In genomic region chr3:177061382-177061781, GRCh38 we compare ENCODE assay signal across 21 cellular contexts.
"Had no signal": no experiment of that assay in that cellular context is flagged by ENCODE, and none has a peak within 500 bp of the region (broad histone marks: within the 10 kb centered on the region; RNA-seq: fewer than 3 reads in every experiment).

No MANE protein-coding gene starts in this region.

- ATAC-seq: activated T-helper 17 cell treated with anti-CD3 and anti-CD28 coated beads, Interleukin-2, amount 50 U/mL, for 72 hours; effector memory CD8-positive, alpha-beta T cell; left colon; mucosa of descending colon; naive thymus-derived CD4-positive, alpha-beta T cell had no signal

- H3K27ac ChIP-seq: ascending aorta, breast epithelium, epithelial cell of prostate, skin epidermis, suprapubic skin had no signal

- H3K9me3 ChIP-seq: ascending aorta, breast epithelium, mucosa of descending colon, suprapubic skin had no signal

- H3K36me3 ChIP-seq: ascending aorta, breast epithelium, suprapubic skin had no signal

- H3K4me3 ChIP-seq: ascending aorta, breast epithelium, mucosa of descending colon, skin epidermis, suprapubic skin had no signal

- FAIRE-seq: frontal cortex had no signal

- H3K27me3 ChIP-seq: ascending aorta, breast epithelium, suprapubic skin had no signal

- DNase-seq: activated CD4-positive, alpha-beta T cell treated with anti-CD3 and anti-CD28 coated beads for 1 hour; activated CD4-positive, alpha-beta T cell treated with anti-CD3 and anti-CD28 coated beads, Interleukin-2, amount 50 U/mL, for 48 hours; activated naive CD4-positive, alpha-beta T cell treated with Interleukin-2 at 50 U/mL for 16 hours; dermis blood vessel endothelial cell; effector memory CD8-positive, alpha-beta T cell; left colon; mucosa of descending colon; naive thymus-derived CD4-positive, alpha-beta T cell; stimulated activated CD4-positive, alpha-beta T cell treated with anti-CD3 and anti-CD28 coated beads, Interleukin-15, amount 100 ng/mL, for 24 hours; stimulated activated CD4-positive, alpha-beta T cell treated with anti-CD3 and anti-CD28 coated beads, Interleukin-4, amount 100 ng/mL, for 1 hour; stimulated activated naive CD4-positive, alpha-beta T cell; T-helper 1 cell; T1000; trophoblast cell had no signal

- H3K4me1 ChIP-seq: breast epithelium had no signal
